ENCODE assay signal across 1 cellular context in the genomic region with DNA sequence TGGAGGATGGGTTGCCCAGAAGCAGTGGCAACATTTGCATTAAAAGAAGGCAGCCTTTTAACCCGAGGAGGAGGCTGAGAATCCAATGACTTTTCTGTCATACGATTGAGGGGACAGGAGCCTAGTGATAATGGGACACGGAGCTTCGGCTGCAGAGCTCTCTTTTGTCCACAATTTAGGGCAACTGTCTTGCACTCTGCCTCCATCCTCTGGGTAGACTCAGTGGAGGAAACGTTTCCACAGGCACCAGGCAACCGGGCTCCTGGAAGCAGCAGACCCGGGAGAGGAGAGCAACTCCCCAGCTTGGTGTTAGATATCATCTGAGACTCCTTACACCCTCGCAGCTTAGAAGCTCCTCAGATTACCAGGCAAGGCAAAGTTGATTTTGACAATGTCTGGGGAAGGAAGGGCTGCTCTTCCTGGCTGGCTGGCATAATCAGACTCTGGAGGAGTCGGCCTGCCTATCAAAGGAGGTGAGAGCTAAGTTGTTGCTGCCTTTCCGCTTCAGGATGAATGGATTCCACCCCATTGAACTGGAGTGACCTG.
TF ChIP-seq lines count a peak whose summit lies in the region.

No MANE protein-coding gene starts in this region.

TF ChIP-seq in SK-N-SH, 30 proteins besides CTCF, POLR2A, EP300 and RAD21 (continued from another document):
- TF ChIP-seq, protein P1, sequence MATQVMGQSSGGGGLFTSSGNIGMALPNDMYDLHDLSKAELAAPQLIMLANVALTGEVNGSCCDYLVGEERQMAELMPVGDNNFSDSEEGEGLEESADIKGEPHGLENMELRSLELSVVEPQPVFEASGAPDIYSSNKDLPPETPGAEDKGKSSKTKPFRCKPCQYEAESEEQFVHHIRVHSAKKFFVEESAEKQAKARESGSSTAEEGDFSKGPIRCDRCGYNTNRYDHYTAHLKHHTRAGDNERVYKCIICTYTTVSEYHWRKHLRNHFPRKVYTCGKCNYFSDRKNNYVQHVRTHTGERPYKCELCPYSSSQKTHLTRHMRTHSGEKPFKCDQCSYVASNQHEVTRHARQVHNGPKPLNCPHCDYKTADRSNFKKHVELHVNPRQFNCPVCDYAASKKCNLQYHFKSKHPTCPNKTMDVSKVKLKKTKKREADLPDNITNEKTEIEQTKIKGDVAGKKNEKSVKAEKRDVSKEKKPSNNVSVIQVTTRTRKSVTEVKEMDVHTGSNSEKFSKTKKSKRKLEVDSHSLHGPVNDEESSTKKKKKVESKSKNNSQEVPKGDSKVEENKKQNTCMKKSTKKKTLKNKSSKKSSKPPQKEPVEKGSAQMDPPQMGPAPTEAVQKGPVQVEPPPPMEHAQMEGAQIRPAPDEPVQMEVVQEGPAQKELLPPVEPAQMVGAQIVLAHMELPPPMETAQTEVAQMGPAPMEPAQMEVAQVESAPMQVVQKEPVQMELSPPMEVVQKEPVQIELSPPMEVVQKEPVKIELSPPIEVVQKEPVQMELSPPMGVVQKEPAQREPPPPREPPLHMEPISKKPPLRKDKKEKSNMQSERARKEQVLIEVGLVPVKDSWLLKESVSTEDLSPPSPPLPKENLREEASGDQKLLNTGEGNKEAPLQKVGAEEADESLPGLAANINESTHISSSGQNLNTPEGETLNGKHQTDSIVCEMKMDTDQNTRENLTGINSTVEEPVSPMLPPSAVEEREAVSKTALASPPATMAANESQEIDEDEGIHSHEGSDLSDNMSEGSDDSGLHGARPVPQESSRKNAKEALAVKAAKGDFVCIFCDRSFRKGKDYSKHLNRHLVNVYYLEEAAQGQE (IDR thresholded peaks at IDR 0.05; ENCODE audit: low read depth, low read length), result no peak
- TF ChIP-seq YY1 (IDR thresholded peaks at IDR 0.05; ENCODE audit: low read depth) (no peak), RFX5 (IDR thresholded peaks at IDR 0.05; ENCODE audit: low read length) (no peak), TEAD4 (IDR thresholded peaks at IDR 0.05; ENCODE audit: borderline replicate concordance, insufficient read depth) (no peak), JUND (IDR thresholded peaks at IDR 0.05) (no peak), NFIC (IDR thresholded peaks at IDR 0.05; ENCODE audit: borderline replicate concordance) (no peak), MXI1 (IDR thresholded peaks at IDR 0.05; ENCODE audit: low read depth, low read length) (no peak), EZH2phosphoT487 (IDR thresholded peaks at IDR 0.05; ENCODE audit: borderline replicate concordance, low read depth) (no peak), TAF1 (IDR thresholded peaks at IDR 0.05; ENCODE audit: borderline replicate concordance, low read depth, low read length) (no peak), CHD2 (IDR thresholded peaks at IDR 0.05; ENCODE audit: low read length, partially characterized antibody) (no peak), RCOR1 (IDR thresholded peaks at IDR 0.05; ENCODE audit: low read length) (no peak)
TF ChIP-seq in SK-N-SH: peak in this region for 0.
